ENCODE assay signal across 1 cellular context in the genomic region with DNA sequence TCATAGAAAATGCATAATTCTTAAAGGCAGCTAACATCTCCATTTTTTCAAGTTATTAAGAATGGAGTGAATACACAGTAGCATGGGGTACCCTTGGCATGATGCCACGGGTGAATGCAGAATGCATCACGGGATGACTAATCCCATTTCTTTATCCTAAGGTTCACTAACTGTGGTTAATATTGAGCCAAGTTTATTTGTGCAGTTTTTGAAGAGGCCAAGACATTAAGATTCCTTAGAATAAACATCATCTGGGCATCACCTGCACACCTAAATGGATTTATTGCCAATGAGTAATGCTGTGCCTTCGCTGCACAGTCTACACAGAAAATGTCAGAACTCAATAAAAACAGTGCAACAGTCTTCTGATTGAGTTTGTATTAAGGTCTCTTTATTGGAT.
A peak's percentile ranks its signal among the peaks of the same experiment; 100 is the strongest.
TF ChIP-seq lines count a peak whose summit lies in the region.

No MANE protein-coding gene starts in this region.

TF ChIP-seq in SK-N-SH, 30 proteins besides CTCF, POLR2A, EP300 and RAD21 (continued from another document):
- TF ChIP-seq, protein P1, sequence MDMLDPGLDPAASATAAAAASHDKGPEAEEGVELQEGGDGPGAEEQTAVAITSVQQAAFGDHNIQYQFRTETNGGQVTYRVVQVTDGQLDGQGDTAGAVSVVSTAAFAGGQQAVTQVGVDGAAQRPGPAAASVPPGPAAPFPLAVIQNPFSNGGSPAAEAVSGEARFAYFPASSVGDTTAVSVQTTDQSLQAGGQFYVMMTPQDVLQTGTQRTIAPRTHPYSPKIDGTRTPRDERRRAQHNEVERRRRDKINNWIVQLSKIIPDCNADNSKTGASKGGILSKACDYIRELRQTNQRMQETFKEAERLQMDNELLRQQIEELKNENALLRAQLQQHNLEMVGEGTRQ (IDR thresholded peaks at IDR 0.05; ENCODE audit: borderline replicate concordance, low read depth, low read length) = no peak
- TF ChIP-seq, protein P2, sequence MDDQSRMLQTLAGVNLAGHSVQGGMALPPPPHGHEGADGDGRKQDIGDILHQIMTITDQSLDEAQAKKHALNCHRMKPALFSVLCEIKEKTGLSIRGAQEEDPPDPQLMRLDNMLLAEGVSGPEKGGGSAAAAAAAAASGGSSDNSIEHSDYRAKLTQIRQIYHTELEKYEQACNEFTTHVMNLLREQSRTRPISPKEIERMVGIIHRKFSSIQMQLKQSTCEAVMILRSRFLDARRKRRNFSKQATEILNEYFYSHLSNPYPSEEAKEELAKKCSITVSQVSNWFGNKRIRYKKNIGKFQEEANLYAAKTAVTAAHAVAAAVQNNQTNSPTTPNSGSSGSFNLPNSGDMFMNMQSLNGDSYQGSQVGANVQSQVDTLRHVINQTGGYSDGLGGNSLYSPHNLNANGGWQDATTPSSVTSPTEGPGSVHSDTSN (IDR thresholded peaks at IDR 0.05) = peak; percentile 67
